Comparison of ENCODE assay signal across 8 cellular contexts in genomic region chr5:177369050-177369912, GRCh38. TPM values are rescaled to one million over a fixed set of nuclear protein-coding genes. Genes with fewer than 3 reads are reported as not detected.
A peak's percentile ranks its signal among the peaks of the same experiment; 100 is the strongest.
DNase-seq lines count a peak whose midpoint lies in the region; ATAC-seq and TF ChIP-seq lines count a peak whose summit lies in the region.

No MANE protein-coding gene starts in this region.

- 79 to 81% methylated on average over 5 to 6 of the region's 7 CpGs for WGBS in thyroid gland, 2 donors

- peak; percentile 26 for DNase-seq in COLO829 (ENCODE audit: low spot score)
- DNase-seq in activated CD4-positive, alpha-beta memory T cell treated with anti-CD3 and anti-CD28 coated beads for 36 hours: peak; percentile 47
- peak in 1 of 2 donors; percentile 61 for DNase-seq in foreskin fibroblast
- peak in 1 of 2 donors; percentile 28 for DNase-seq in thyroid gland

- no peak for TF ChIP-seq POLR2A in thyroid gland (IDR thresholded peaks at IDR 0.05)

- H3K4me3 ChIP-seq in HEK293 (ENCODE audit: low read depth, low read length): no peak overlapping the region
- no peak overlapping the region for H3K4me3 ChIP-seq in foreskin fibroblast (ENCODE audit: low read depth in 1 of 2, low read length in 2 of 2)
- no peak overlapping the region for H3K4me3 ChIP-seq in thyroid gland (replicated peaks in 1 of 3)

- intact Hi-C loops in activated CD4-positive, alpha-beta memory T cell treated with anti-CD3 and anti-CD28 coated beads for 36 hours (cut with micrococcal nuclease): no loop called here
- intact Hi-C loops in thyroid gland (cut with DNase I): loop anchor here (5.0 kb wide), 1 partner anchor 57 kb away; the partner anchor contains the start of gene MXD3

- H3K9me3 Mint-ChIP-seq in activated CD4-positive, alpha-beta memory T cell treated with anti-CD3 and anti-CD28 coated beads for 36 hours: no peaks in the 10 kb centered on the region

- H3K4me1 ChIP-seq in HEK293 (ENCODE audit: control insufficient read depth, insufficient read depth, low read length) (peaks cover 6% of the 10 kb centered on the region; the same call in 1 of the 2 replicates), thyroid gland (peaks cover 18 to 31% of the 10 kb centered on the region in 2 donors)

- H3K36me3 Mint-ChIP-seq in activated CD4-positive, alpha-beta memory T cell treated with anti-CD3 and anti-CD28 coated beads for 36 hours: peaks cover 35% of the 10 kb centered on the region

- H3K27ac Mint-ChIP-seq in activated CD4-positive, alpha-beta memory T cell treated with anti-CD3 and anti-CD28 coated beads for 36 hours: peak overlapping the region; percentile 70

- POLR2A ChIA-PET in HEK293 (lab: Yijun Ruan, JAX): interaction anchor here (2.4 kb wide), 1 partner anchor 34 kb away, joined by 20 read pairs; no protein-coding TSS in a partner anchor
- POLR2A ChIA-PET in activated CD4-positive, alpha-beta memory T cell treated with anti-CD3 and anti-CD28 coated beads for 36 hours (lab: Charles Lee): interaction anchor here (0.6 to 1.9 kb wide), 4 partner anchors 9 to 33 kb away, joined by 4 to 7 read pairs (median 4); partner anchors contain the start of gene SLC34A1

- peak overlapping the region; percentile 2 for H3K4me3 Mint-ChIP-seq in activated CD4-positive, alpha-beta memory T cell treated with anti-CD3 and anti-CD28 coated beads for 36 hours

- no peaks in the 10 kb centered on the region for H3K27me3 Mint-ChIP-seq in activated CD4-positive, alpha-beta memory T cell treated with anti-CD3 and anti-CD28 coated beads for 36 hours

- no peak; the same call in 1 of the 2 replicates for TF ChIP-seq CTCF in HEK293 (tag by site-specific recombination; IDR thresholded peaks at IDR 0.05)
- TF ChIP-seq CTCF in foreskin fibroblast (IDR thresholded peaks at IDR 0.05; ENCODE audit: low read depth, low read length): peak; percentile 71
- peak in 4 of 6 experiments; percentile 43 to 60 (median 44) for TF ChIP-seq CTCF in thyroid gland (IDR thresholded peaks at IDR 0.05)

- H3K9me3 ChIP-seq in HEK293 (ENCODE audit: control insufficient read depth, insufficient read depth, low read depth, low read length) (no peaks in the 10 kb centered on the region), thyroid gland (no peaks in the 10 kb centered on the region)

- CTCF ChIA-PET in HEK293 (lab: Yijun Ruan, JAX): interaction anchor here (0.6 to 6.1 kb wide), 19 partner anchors 10 to 219 kb away, joined by 3 to 65 read pairs (median 5); partner anchors contain the start of genes GRK6, LMAN2 and PFN3
- CTCF ChIA-PET in activated CD4-positive, alpha-beta memory T cell treated with anti-CD3 and anti-CD28 coated beads for 36 hours (lab: Charles Lee): interaction anchor here (0.6 to 5.7 kb wide), 19 partner anchors 9 to 624 kb away, joined by 3 to 115 read pairs (median 10); partner anchors contain the start of genes LMAN2, RGS14 and SLC34A1

- H3K27ac ChIP-seq in HEK293 (ENCODE audit: extremely low read depth, low read depth, low read length) (no peak overlapping the region), thyroid gland (no peak overlapping the region)

- no peaks in the 10 kb centered on the region for H3K27me3 ChIP-seq in thyroid gland

- H3K4me1 Mint-ChIP-seq in activated CD4-positive, alpha-beta memory T cell treated with anti-CD3 and anti-CD28 coated beads for 36 hours (ENCODE audit: low read depth): peaks cover 73% of the 10 kb centered on the region

- ATAC-seq in HG02852 (IDR thresholded peaks at IDR 0.05; ENCODE audit: unreplicated experiment) (no peak), HG03196 (IDR thresholded peaks at IDR 0.05; ENCODE audit: unreplicated experiment) (no peak), HG03432 (IDR thresholded peaks at IDR 0.05; ENCODE audit: unreplicated experiment) (no peak)

- H3K36me3 ChIP-seq in HEK293 (ENCODE audit: control insufficient read depth in 2 of 2, insufficient read depth in 1 of 2, low read length in 2 of 2): peaks cover 0 to 5% of the 10 kb centered on the region in 2 experiments; a peak in 1 of 3 replicates
- H3K36me3 ChIP-seq in thyroid gland: no peaks in the 10 kb centered on the region

TF ChIP-seq in HEK293, 187 proteins besides CTCF, POLR2A, EP300 and RAD21 (continues in another document):
- TF ChIP-seq ZSCAN16 (tag by site-specific recombination; IDR thresholded peaks at IDR 0.05): no peak
- TF ChIP-seq ZFP3 (tag by site-specific recombination; IDR thresholded peaks at IDR 0.05; ENCODE audit: low read depth): no peak
- TF ChIP-seq ZFP41 (tag by site-specific recombination; IDR thresholded peaks at IDR 0.05; ENCODE audit: borderline replicate concordance): no peak
- no peak for TF ChIP-seq ZNF311 (tag by site-specific recombination; IDR thresholded peaks at IDR 0.05; ENCODE audit: borderline replicate concordance)
- no peak for TF ChIP-seq ZNF785 (tag by site-specific recombination; IDR thresholded peaks at IDR 0.05)
- TF ChIP-seq ZFHX2 (tag by site-specific recombination; conservative IDR thresholded peaks at IDR 0.05): peak; percentile 83
- no peak for TF ChIP-seq REPIN1 (tag by site-specific recombination; IDR thresholded peaks at IDR 0.05; ENCODE audit: low read depth)
- 0 out of 2 replicates have a peak, but pooled peaks have one; percentile 11 for TF ChIP-seq ZNF341 (tag by site-specific recombination; IDR thresholded peaks at IDR 0.05; ENCODE audit: low read depth)
- no peak for TF ChIP-seq ZNF426 (tag by site-specific recombination; IDR thresholded peaks at IDR 0.05)
- no peak for TF ChIP-seq ZNF350 (tag by site-specific recombination; IDR thresholded peaks at IDR 0.05)
- TF ChIP-seq ZNF433 (tag by site-specific recombination; IDR thresholded peaks at IDR 0.05; ENCODE audit: low read depth): no peak
- TF ChIP-seq ZNF335 (tag by site-specific recombination; conservative IDR thresholded peaks at IDR 0.05): no peak
- peak; percentile 14; the same call in 1 of the 2 replicates for TF ChIP-seq PRDM1 (tag by site-specific recombination; IDR thresholded peaks at IDR 0.05)
- peak; percentile 86 for TF ChIP-seq EGR2 (tag by site-specific recombination; IDR thresholded peaks at IDR 0.05; ENCODE audit: low read depth)
- TF ChIP-seq ZNF133 (tag by site-specific recombination; IDR thresholded peaks at IDR 0.05): no peak
- TF ChIP-seq SP7 (tag by site-specific recombination; IDR thresholded peaks at IDR 0.05): no peak
- TF ChIP-seq ZNF768 (tag by site-specific recombination; IDR thresholded peaks at IDR 0.05): no peak
- no peak for TF ChIP-seq ZBTB8A (tag by site-specific recombination; IDR thresholded peaks at IDR 0.05)
- 0 out of 2 replicates have a peak, but pooled peaks have one; percentile 14 for TF ChIP-seq PRDM10 (tag by site-specific recombination; IDR thresholded peaks at IDR 0.05)
- TF ChIP-seq, protein P1, sequence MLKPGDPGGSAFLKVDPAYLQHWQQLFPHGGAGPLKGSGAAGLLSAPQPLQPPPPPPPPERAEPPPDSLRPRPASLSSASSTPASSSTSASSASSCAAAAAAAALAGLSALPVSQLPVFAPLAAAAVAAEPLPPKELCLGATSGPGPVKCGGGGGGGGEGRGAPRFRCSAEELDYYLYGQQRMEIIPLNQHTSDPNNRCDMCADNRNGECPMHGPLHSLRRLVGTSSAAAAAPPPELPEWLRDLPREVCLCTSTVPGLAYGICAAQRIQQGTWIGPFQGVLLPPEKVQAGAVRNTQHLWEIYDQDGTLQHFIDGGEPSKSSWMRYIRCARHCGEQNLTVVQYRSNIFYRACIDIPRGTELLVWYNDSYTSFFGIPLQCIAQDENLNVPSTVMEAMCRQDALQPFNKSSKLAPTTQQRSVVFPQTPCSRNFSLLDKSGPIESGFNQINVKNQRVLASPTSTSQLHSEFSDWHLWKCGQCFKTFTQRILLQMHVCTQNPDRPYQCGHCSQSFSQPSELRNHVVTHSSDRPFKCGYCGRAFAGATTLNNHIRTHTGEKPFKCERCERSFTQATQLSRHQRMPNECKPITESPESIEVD (tag by site-specific recombination; IDR thresholded peaks at IDR 0.05): no peak

RNA-seq across cellular contexts. Expression of gene RGS14, which starts 11.6 kb away (rescaled TPM):
- 10 to 100 TPM; 43.9 to 47.2 TPM for total RNA-seq in activated CD4-positive, alpha-beta memory T cell treated with anti-CD3 and anti-CD28 coated beads for 36 hours
- 10 to 100 TPM; 22.9 to 42.7 (median 26.7) TPM for total RNA-seq in thyroid gland

RNA-seq across cellular contexts. Expression of gene SLC34A1, which starts 15.0 kb away (rescaled TPM):
- under 1 TPM in 1 of 2 experiments, not detected in 1; 0.15 TPM for total RNA-seq in activated CD4-positive, alpha-beta memory T cell treated with anti-CD3 and anti-CD28 coated beads for 36 hours
- total RNA-seq in thyroid gland: not detected

RNA-seq across cellular contexts. Expression of gene LMAN2, which starts 17.8 kb away (rescaled TPM):
- total RNA-seq in activated CD4-positive, alpha-beta memory T cell treated with anti-CD3 and anti-CD28 coated beads for 36 hours: 100 to 1,000 TPM in 1 of 2 experiments, 10 to 100 TPM in 1; 98.3 to 104 TPM
- total RNA-seq in thyroid gland: 100 to 1,000 TPM; 309 to 465 (median 383) TPM

RNA-seq across cellular contexts. Expression of gene PFN3, which starts 31.2 kb away (rescaled TPM):
- not detected for total RNA-seq in activated CD4-positive, alpha-beta memory T cell treated with anti-CD3 and anti-CD28 coated beads for 36 hours
- total RNA-seq in thyroid gland: not detected

RNA-seq across cellular contexts. Expression of gene F12, which starts 40.1 kb away (rescaled TPM):
- total RNA-seq in activated CD4-positive, alpha-beta memory T cell treated with anti-CD3 and anti-CD28 coated beads for 36 hours: 1 to 10 TPM; 5.1 to 5.9 TPM
- total RNA-seq in thyroid gland: 1 to 10 TPM in 2 of 4 donors, under 1 TPM in 1, not detected in 1; 0.42 to 2.6 (median 1.1) TPM
